ENCODE assay signal across 25 cellular contexts in genomic region chr5:122772446-122772845, GRCh38. TPM values are rescaled to one million over a fixed set of nuclear protein-coding genes. Genes with fewer than 3 reads are reported as not detected.
DNase-seq lines count a peak whose midpoint lies in the region; ATAC-seq and TF ChIP-seq lines count a peak whose summit lies in the region.
"Had no signal": no experiment of that assay in that cellular context is flagged by ENCODE, and none has a peak within 500 bp of the region (broad histone marks: within the 10 kb centered on the region; RNA-seq: fewer than 3 reads in every experiment).

No MANE protein-coding gene starts in this region.

- no peaks in the 10 kb centered on the region for H3K36me3 ChIP-seq in brain microvascular endothelial cell (replicated peaks)
- H3K36me3 ChIP-seq: tibial artery had no signal

- H3K27ac ChIP-seq in brain microvascular endothelial cell = no peak overlapping the region
- H3K27ac ChIP-seq: hepatocyte, HL-60 had no signal

- in situ Hi-C loops in brain microvascular endothelial cell (cut with HindIII; ENCODE audit: low pct_ligation_motif_present, low sequenced_read_pairs) = no loop called here

- no peak for TF ChIP-seq CTCF in brain microvascular endothelial cell (IDR thresholded peaks at IDR 0.05; ENCODE audit: low read depth, low read length, missing control alignments)

- no peak overlapping the region for H3K4me3 ChIP-seq in brain microvascular endothelial cell (ENCODE audit: low read depth, low read length)
- H3K4me3 ChIP-seq: hepatocyte, tibial artery had no signal

- ATAC-seq in GM19467 (IDR thresholded peaks at IDR 0.05; ENCODE audit: unreplicated experiment) (no peak), HG03039 (IDR thresholded peaks at IDR 0.05; ENCODE audit: unreplicated experiment) (no peak)
- ATAC-seq: activated T-cell treated with anti-CD3 and anti-CD28 coated beads, Interleukin-2, amount 50 U/mL, for 72 hours; stimulated activated naive B cell treated with anti-CD40 and anti-IgM and Interleukin-4, amounts not matched to agents 10 μg/mL and 1 μg/mL and 100 μg/mL, for 72 hours had no signal

- peak; percentile 21 for DNase-seq in AG08395 (ENCODE audit: low spot score)
- DNase-seq in HCEC 1CT = peak; percentile 68
- peak; percentile 48 for DNase-seq in brain microvascular endothelial cell
- peak; percentile 84 for DNase-seq in kidney tubule cell (ENCODE audit: low spot score)
- no peak for DNase-seq in ureter (ENCODE audit: low spot score)
- no peak for DNase-seq in NOMO-1 treated with DMSO at 0.1 percent for 48 hours (lab: John Stamatoyannopoulos, UW; ENCODE audit: unreplicated experiment)
- DNase-seq: activated CD4-positive, CD25-positive, alpha-beta regulatory T cell; activated CD8-positive, alpha-beta memory T cell treated with anti-CD3 and anti-CD28 coated beads for 24 hours; activated T-cell treated with anti-CD3 and anti-CD28 coated beads, Interleukin-2, amount 50 U/mL, for 72 hours; caudate nucleus; CD4-positive, alpha-beta memory T cell; DMS79; H9; KBM-7; kidney; NCI-H2081 treated with DMSO at 0.1 percent for 48 hours; NCI-H526; nephron progenitor cell; OCI-M1; stimulated activated naive B cell treated with anti-CD40 and anti-IgM and Interleukin-4, amounts not matched to agents 10 μg/mL and 1 μg/mL and 100 μg/mL, for 72 hours; tibial artery had no signal

- H3K27me3 ChIP-seq in brain microvascular endothelial cell (replicated peaks) = no peaks in the 10 kb centered on the region
- H3K27me3 ChIP-seq: hepatocyte, tibial artery had no signal

RNA-seq across cellular contexts. Expression of gene SNX2, which starts 2.4 kb away (rescaled TPM):
- 89.6 TPM for total RNA-seq in ureter

Comparison
In these comparisons a context has a peak if more than half of its experiments do, and no peak if none do; other contexts are left out.
1. DNase-seq: peak in AG08395 (single experiment), HCEC 1CT (single experiment), brain microvascular endothelial cell (single experiment) and kidney tubule cell (single experiment); none in ureter (single experiment) and NOMO-1 treated with DMSO at 0.1 percent for 48 hours (single experiment).